17 cellular contexts compared by ENCODE assay signal in the genomic region with DNA sequence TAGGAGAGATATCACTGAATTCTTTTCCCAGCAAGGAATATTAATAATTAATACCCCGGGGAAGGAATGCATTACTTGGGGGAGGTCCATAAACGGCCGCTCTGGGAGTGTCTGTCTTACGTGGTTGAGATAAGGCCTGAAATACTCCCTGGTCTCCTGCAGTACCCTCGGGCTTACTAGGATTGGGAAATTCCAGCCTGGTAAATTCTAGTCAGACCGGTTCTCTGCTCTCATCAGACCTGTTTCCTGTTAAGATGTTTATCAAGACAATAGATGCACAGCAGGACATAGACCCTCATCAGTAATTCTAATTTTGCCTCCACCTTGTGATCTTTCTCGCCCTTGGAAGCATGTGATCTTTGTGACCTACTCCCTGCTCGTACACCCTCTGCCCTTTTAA.
"Had no signal": no experiment of that assay in that cellular context is flagged by ENCODE, and none has a peak within 500 bp of the region (broad histone marks: within the 10 kb centered on the region; RNA-seq: fewer than 3 reads in every experiment).

No MANE protein-coding gene starts in this region.

- H3K36me3 Mint-ChIP-seq: activated CD8-positive, alpha-beta memory T cell treated with anti-CD3 and anti-CD28 coated beads, Interleukin-2, amount 10 ng/mL, durations not matched to agents 7 days and 5 days; activated naive CD8-positive, alpha-beta T cell treated with anti-CD3 and anti-CD28 coated beads for 36 hours had no signal

- FAIRE-seq: frontal cortex, pancreas had no signal

- H3K4me1 Mint-ChIP-seq: activated CD8-positive, alpha-beta memory T cell treated with anti-CD3 and anti-CD28 coated beads, Interleukin-2, amount 10 ng/mL, durations not matched to agents 7 days and 5 days; activated naive CD8-positive, alpha-beta T cell treated with anti-CD3 and anti-CD28 coated beads for 36 hours; mesothelial cell of epicardium had no signal

- H3K36me3 ChIP-seq: heart right ventricle, pancreas, suprapubic skin had no signal

- H3K27ac ChIP-seq: heart right ventricle, pancreas, suprapubic skin had no signal

- ATAC-seq: activated CD8-positive, alpha-beta memory T cell treated with anti-CD3 and anti-CD28 coated beads, Interleukin-2, amount 10 ng/mL, durations not matched to agents 7 days and 5 days; heart right ventricle; pancreas; stimulated activated naive CD8-positive, alpha-beta T cell treated with anti-CD3 and anti-CD28 coated beads, Interleukin-15, Interleukin-2, amounts not matched to agents 100 U/mL and 50 U/mL, for 24 hours had no signal

- H3K4me1 ChIP-seq: heart right ventricle, pancreas, suprapubic skin had no signal

- H3K27ac Mint-ChIP-seq: activated CD8-positive, alpha-beta memory T cell treated with anti-CD3 and anti-CD28 coated beads, Interleukin-2, amount 10 ng/mL, durations not matched to agents 7 days and 5 days; activated naive CD8-positive, alpha-beta T cell treated with anti-CD3 and anti-CD28 coated beads for 36 hours; activated T-cell treated with anti-CD3 and anti-CD28 coated beads, Interleukin-2, amount 50 U/mL, for 24 hours; mesothelial cell of epicardium; T-helper 2 cell treated with Interferon-gamma antibody and Interleukin-4, amounts not matched to agents 5 μg/mL and 100 μg/mL, for 36 hours had no signal

- H3K4me3 Mint-ChIP-seq: activated CD8-positive, alpha-beta memory T cell treated with anti-CD3 and anti-CD28 coated beads, Interleukin-2, amount 10 ng/mL, durations not matched to agents 7 days and 5 days; activated naive CD8-positive, alpha-beta T cell treated with anti-CD3 and anti-CD28 coated beads for 36 hours; activated T-cell treated with anti-CD3 and anti-CD28 coated beads, Interleukin-2, amount 50 U/mL, for 24 hours; mesothelial cell of epicardium; T-helper 2 cell treated with Interferon-gamma antibody and Interleukin-4, amounts not matched to agents 5 μg/mL and 100 μg/mL, for 36 hours had no signal

- H3K27me3 ChIP-seq: heart right ventricle, pancreas, suprapubic skin had no signal

- H3K27me3 Mint-ChIP-seq: activated CD8-positive, alpha-beta memory T cell treated with anti-CD3 and anti-CD28 coated beads, Interleukin-2, amount 10 ng/mL, durations not matched to agents 7 days and 5 days; activated naive CD8-positive, alpha-beta T cell treated with anti-CD3 and anti-CD28 coated beads for 36 hours; activated T-cell treated with anti-CD3 and anti-CD28 coated beads, Interleukin-2, amount 50 U/mL, for 24 hours had no signal

- H3K4me3 ChIP-seq: heart right ventricle, pancreas, suprapubic skin had no signal

- DNase-seq: activated CD4-positive, alpha-beta T cell treated with anti-CD3 and anti-CD28 coated beads, Interleukin-2, amount 50 U/mL, for 48 hours; activated CD4-positive, CD25-positive, alpha-beta regulatory T cell treated with anti-CD3 and anti-CD28 coated beads, Interleukin-2, amount 50 U/mL, for 72 hours; activated CD8-positive, alpha-beta memory T cell treated with anti-CD3 and anti-CD28 coated beads, Interleukin-2, amount 10 ng/mL, durations not matched to agents 7 days and 5 days; activated effector memory CD4-positive, alpha-beta T cell treated with Interleukin-2 at 50 U/mL for 16 hours; activated naive CD8-positive, alpha-beta T cell treated with anti-CD3 and anti-CD28 coated beads for 36 hours; activated T-cell treated with anti-CD3 and anti-CD28 coated beads, Interleukin-2, amount 50 U/mL, for 24 hours; aorta; heart right ventricle; kidney glomerular epithelial cell; pancreas; stimulated activated CD4-positive, alpha-beta T cell treated with anti-CD3 and anti-CD28 coated beads, Interleukin-2, amount 100 ng/mL, for 48 hours; stimulated activated CD8-positive, alpha-beta memory T cell treated with anti-CD3 and anti-CD28 coated beads, Interleukin-4, amount 100 ng/mL, for 48 hours; stimulated activated naive CD8-positive, alpha-beta T cell treated with anti-CD3 and anti-CD28 coated beads, Interleukin-15, Interleukin-2, amounts not matched to agents 100 U/mL and 50 U/mL, for 24 hours had no signal
